ENCODE assay signal across 20 cellular contexts in genomic region chr10:50629495-50630122, GRCh38. TPM values are rescaled to one million over a fixed set of nuclear protein-coding genes. Genes with fewer than 3 reads are reported as not detected.
DNase-seq lines count a peak whose midpoint lies in the region; ATAC-seq and TF ChIP-seq lines count a peak whose summit lies in the region.
"Had no signal": no experiment of that assay in that cellular context is flagged by ENCODE, and none has a peak within 500 bp of the region (broad histone marks: within the 10 kb centered on the region; RNA-seq: fewer than 3 reads in every experiment).

No MANE protein-coding gene starts in this region.

- H3K4me3 Mint-ChIP-seq in activated CD4-positive, alpha-beta T cell treated with anti-CD3 and anti-CD28 coated beads, Interleukin-2, amount 10 ng/mL, durations not matched to agents 24 days and 14 days: no peak overlapping the region
- H3K4me3 Mint-ChIP-seq: activated naive CD8-positive, alpha-beta T cell treated with anti-CD3 and anti-CD28 coated beads, Interleukin-2, amount 10 ng/mL, durations not matched to agents 7 days and 5 days; B cell had no signal

- no peaks in the 10 kb centered on the region for H3K27me3 ChIP-seq in foreskin keratinocyte
- H3K27me3 ChIP-seq: stomach, tibial nerve had no signal

- peak overlapping the region; percentile 67 for H3K27ac Mint-ChIP-seq in activated CD4-positive, alpha-beta T cell treated with anti-CD3 and anti-CD28 coated beads, Interleukin-2, amount 10 ng/mL, durations not matched to agents 24 days and 14 days
- H3K27ac Mint-ChIP-seq: activated naive CD8-positive, alpha-beta T cell treated with anti-CD3 and anti-CD28 coated beads, Interleukin-2, amount 10 ng/mL, durations not matched to agents 7 days and 5 days; B cell had no signal

- intact Hi-C loops in activated CD4-positive, alpha-beta T cell treated with anti-CD3 and anti-CD28 coated beads, Interleukin-2, amount 10 ng/mL, durations not matched to agents 24 days and 14 days (cut with micrococcal nuclease): loop anchor here (1.0 to 10.0 kb wide), 3 partner anchors 105 to 1065 kb away; partner anchors contain the start of genes ASAH2B and CSTF2T

- no peak for TF ChIP-seq CTCF in foreskin keratinocyte (conservative IDR thresholded peaks at IDR 0.05)

- DNase-seq in activated CD4-positive, alpha-beta T cell treated with anti-CD3 and anti-CD28 coated beads, Interleukin-2, amount 10 ng/mL, durations not matched to agents 24 days and 14 days: no peak
- DNase-seq in activated CD4-positive, alpha-beta T cell treated with anti-CD3 and anti-CD28 coated beads for 1 hour: no peak
- DNase-seq in stimulated activated CD4-positive, alpha-beta T cell treated with anti-CD3 and anti-CD28 coated beads, Interleukin-4, amount 100 ng/mL, for 24 hours: peak; percentile 22
- no peak for DNase-seq in stimulated activated CD4-positive, alpha-beta T cell treated with anti-CD3 and anti-CD28 coated beads, Interleukin-2, amount 100 ng/mL, for 24 hours
- peak in 1 of 2 donors; percentile 43 for DNase-seq in foreskin keratinocyte
- no peak for DNase-seq in HPDE6-E6E7 (ENCODE audit: extremely low spot score)
- DNase-seq in COLO668 (lab: John Stamatoyannopoulos, UW; ENCODE audit: unreplicated experiment): no peak
- DNase-seq in inferior parietal cortex (ENCODE audit: extremely low spot score): no peak
- DNase-seq: activated naive CD8-positive, alpha-beta T cell treated with anti-CD3 and anti-CD28 coated beads, Interleukin-2, amount 10 ng/mL, durations not matched to agents 7 days and 5 days; Caco-2; hypothalamus; Kasumi-1; kidney glomerular epithelial cell; NCI-H187; NCI-H748 treated with DMSO at 0.1 percent for 48 hours; stomach had no signal

- peaks cover 5% of the 10 kb centered on the region for H3K4me1 ChIP-seq in foreskin keratinocyte

- ATAC-seq in foreskin keratinocyte: peak; percentile 16
- ATAC-seq: A549, SK-N-SH treated with all-trans-retinoic acid at 6 μM for 48 hours had no signal

- H3K36me3 Mint-ChIP-seq in activated CD4-positive, alpha-beta T cell treated with anti-CD3 and anti-CD28 coated beads, Interleukin-2, amount 10 ng/mL, durations not matched to agents 24 days and 14 days (ENCODE audit: low read depth): no peaks in the 10 kb centered on the region

- H3K4me1 Mint-ChIP-seq in activated CD4-positive, alpha-beta T cell treated with anti-CD3 and anti-CD28 coated beads, Interleukin-2, amount 10 ng/mL, durations not matched to agents 24 days and 14 days: peaks cover 22% of the 10 kb centered on the region

- H3K27me3 Mint-ChIP-seq in activated CD4-positive, alpha-beta T cell treated with anti-CD3 and anti-CD28 coated beads, Interleukin-2, amount 10 ng/mL, durations not matched to agents 24 days and 14 days: peaks cover 29% of the 10 kb centered on the region
- H3K27me3 Mint-ChIP-seq: B cell had no signal

- H3K27ac ChIP-seq in foreskin keratinocyte: no peak overlapping the region
- H3K27ac ChIP-seq: A549, stomach, tibial nerve had no signal

- H3K9me3 Mint-ChIP-seq in activated CD4-positive, alpha-beta T cell treated with anti-CD3 and anti-CD28 coated beads, Interleukin-2, amount 10 ng/mL, durations not matched to agents 24 days and 14 days: no peaks in the 10 kb centered on the region
- H3K9me3 Mint-ChIP-seq: activated naive CD8-positive, alpha-beta T cell treated with anti-CD3 and anti-CD28 coated beads, Interleukin-2, amount 10 ng/mL, durations not matched to agents 7 days and 5 days had no signal

RNA-seq across cellular contexts. Expression of gene SGMS1, which starts 5.9 kb away (rescaled TPM):
- 14.2 and 14.3 TPM in 2 replicates for total RNA-seq in activated CD4-positive, alpha-beta T cell treated with anti-CD3 and anti-CD28 coated beads, Interleukin-2, amount 10 ng/mL, durations not matched to agents 24 days and 14 days
- 25.3 and 27.3 TPM in 2 replicates for total RNA-seq in foreskin keratinocyte
- polyA plus RNA-seq in foreskin keratinocyte: 6.7 and 8.3 TPM in 2 replicates
